1 cellular context compared by ENCODE assay signal in genomic region chrX:150616863-150617198, GRCh38.
TF ChIP-seq lines count a peak whose summit lies in the region.

No MANE protein-coding gene starts in this region.

TF ChIP-seq in GM23338, 12 proteins besides CTCF, POLR2A, EP300 and RAD21 (continued from another document):
- TF ChIP-seq ZNF462 (CRISPR knock-in tag; IDR thresholded peaks at IDR 0.05) = no peak
- no peak for TF ChIP-seq EZH2 (IDR thresholded peaks at IDR 0.05; ENCODE audit: low read depth, unreplicated experiment)
- TF ChIP-seq EZH2phosphoT487 (IDR thresholded peaks at IDR 0.05; ENCODE audit: unreplicated experiment) = no peak
- TF ChIP-seq CREB1 (CRISPR knock-in tag; IDR thresholded peaks at IDR 0.05; ENCODE audit: low read depth) = no peak
